In genomic region chr11:134907636-134908035, GRCh38 we compare ENCODE assay signal across 7 cellular contexts.
"Had no signal": no experiment of that assay in that cellular context is flagged by ENCODE, and none has a peak within 500 bp of the region (broad histone marks: within the 10 kb centered on the region; RNA-seq: fewer than 3 reads in every experiment).

No MANE protein-coding gene starts in this region.

- ATAC-seq: HepG2, K562 had no signal

- H3K9me3 Mint-ChIP-seq: IgD-negative memory B cell had no signal

- H3K4me3 ChIP-seq: K562 had no signal

- H3K4me3 Mint-ChIP-seq: IgD-negative memory B cell had no signal

- H3K27ac Mint-ChIP-seq: IgD-negative memory B cell had no signal

- DNase-seq: IMR-90, KBM-7, KG1 had no signal

- H3K4me1 Mint-ChIP-seq: IgD-negative memory B cell had no signal

- H3K27ac ChIP-seq: HL-60 had no signal
